ENCODE assay signal across 1 cellular context in genomic region chr1:179151908-179152682, GRCh38.
TF ChIP-seq lines count a peak whose summit lies in the region.

No MANE protein-coding gene starts in this region.

TF ChIP-seq in HepG2, 621 proteins besides CTCF, POLR2A, EP300 and RAD21 (continued from another document and continues in another):
- peak; percentile 48; the same call in 1 of the 2 replicates for TF ChIP-seq GMEB1 (CRISPR knock-in tag; IDR thresholded peaks at IDR 0.05; ENCODE audit: borderline replicate concordance)
- peak; percentile 82 for TF ChIP-seq HNF4A (CRISPR knock-in tag; IDR thresholded peaks at IDR 0.05)
- TF ChIP-seq ZMAT3 (CRISPR knock-in tag; conservative IDR thresholded peaks at IDR 0.05): 0 out of 2 replicates have a peak, but pooled peaks have one; percentile 45
- TF ChIP-seq ZKSCAN8 (CRISPR knock-in tag; IDR thresholded peaks at IDR 0.05; ENCODE audit: borderline replicate concordance): peak; percentile 20; the same call in 1 of the 2 replicates
- no peak for TF ChIP-seq CBX5 (CRISPR knock-in tag; IDR thresholded peaks at IDR 0.05; ENCODE audit: borderline replicate concordance)
- no peak for TF ChIP-seq ELK4 (CRISPR knock-in tag; IDR thresholded peaks at IDR 0.05; ENCODE audit: borderline replicate concordance)
- TF ChIP-seq NCOR1 (IDR thresholded peaks at IDR 0.05; ENCODE audit: borderline replicate concordance, low read length): peak; percentile 99
- TF ChIP-seq, protein P1, sequence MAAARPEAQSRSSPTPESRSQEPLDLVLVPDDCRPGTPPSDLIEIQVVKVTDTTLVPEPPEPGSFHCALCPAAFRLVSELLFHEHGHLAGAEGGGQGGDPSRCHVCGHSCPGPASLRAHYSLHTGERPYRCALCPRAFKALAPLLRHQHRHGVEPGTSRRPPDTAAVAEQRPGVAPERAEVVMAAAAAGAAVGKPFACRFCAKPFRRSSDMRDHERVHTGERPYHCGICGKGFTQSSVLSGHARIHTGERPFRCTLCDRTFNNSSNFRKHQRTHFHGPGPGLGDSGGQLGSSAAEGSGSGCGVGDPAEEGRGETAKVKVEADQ (CRISPR knock-in tag; IDR thresholded peaks at IDR 0.05; ENCODE audit: borderline replicate concordance): peak; percentile 63; the same call in 1 of the 2 replicates
- TF ChIP-seq, protein P2, sequence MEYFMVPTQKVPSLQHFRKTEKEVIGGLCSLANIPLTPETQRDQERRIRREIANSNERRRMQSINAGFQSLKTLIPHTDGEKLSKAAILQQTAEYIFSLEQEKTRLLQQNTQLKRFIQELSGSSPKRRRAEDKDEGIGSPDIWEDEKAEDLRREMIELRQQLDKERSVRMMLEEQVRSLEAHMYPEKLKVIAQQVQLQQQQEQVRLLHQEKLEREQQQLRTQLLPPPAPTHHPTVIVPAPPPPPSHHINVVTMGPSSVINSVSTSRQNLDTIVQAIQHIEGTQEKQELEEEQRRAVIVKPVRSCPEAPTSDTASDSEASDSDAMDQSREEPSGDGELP (IDR thresholded peaks at IDR 0.05; ENCODE audit: borderline replicate concordance, low read depth): peak; percentile 22; the same call in 1 of the 2 replicates
- TF ChIP-seq RXRA (CRISPR knock-in tag; IDR thresholded peaks at IDR 0.05): no peak; the same call in 1 of the 2 replicates
- 0 out of 2 replicates have a peak, but pooled peaks have one; percentile 3 for TF ChIP-seq MBD4 (IDR thresholded peaks at IDR 0.05; ENCODE audit: borderline replicate concordance, low read length)
- peak; percentile 69; the same call in 1 of the 2 replicates for TF ChIP-seq CHD4 (IDR thresholded peaks at IDR 0.05; ENCODE audit: borderline replicate concordance, low read length)
- TF ChIP-seq CREM (IDR thresholded peaks at IDR 0.05): peak; percentile 85
- no peak for TF ChIP-seq CREM (CRISPR knock-in tag; IDR thresholded peaks at IDR 0.05)
- 0 out of 2 replicates have a peak, but pooled peaks have one; percentile 55 for TF ChIP-seq ZSCAN29 (CRISPR knock-in tag; conservative IDR thresholded peaks at IDR 0.05)
- TF ChIP-seq TCF7 (IDR thresholded peaks at IDR 0.05; ENCODE audit: low read depth): peak; percentile 64
- no peak for TF ChIP-seq MBNL3 (CRISPR knock-in tag; conservative IDR thresholded peaks at IDR 0.05)
- TF ChIP-seq ZNF605 (CRISPR knock-in tag; IDR thresholded peaks at IDR 0.05): no peak
- TF ChIP-seq TARDBP (CRISPR knock-in tag; IDR thresholded peaks at IDR 0.05): peak; percentile 92; the same call in 1 of the 2 replicates
- TF ChIP-seq ZFP36L2 (CRISPR knock-in tag; IDR thresholded peaks at IDR 0.05): no peak
- TF ChIP-seq ZNF10 (CRISPR knock-in tag; IDR thresholded peaks at IDR 0.05; ENCODE audit: borderline replicate concordance, low read depth): no peak
- TF ChIP-seq ZNF3 (CRISPR knock-in tag; IDR thresholded peaks at IDR 0.05): no peak
- TF ChIP-seq KDM6A (CRISPR knock-in tag; IDR thresholded peaks at IDR 0.05; ENCODE audit: low read depth): peak; percentile 32; the same call in 1 of the 2 replicates
- TF ChIP-seq TFDP1 (CRISPR knock-in tag; IDR thresholded peaks at IDR 0.05; ENCODE audit: borderline replicate concordance): peak; percentile 53; the same call in 1 of the 2 replicates
- peak; percentile 76 for TF ChIP-seq ZNF614 (CRISPR knock-in tag; IDR thresholded peaks at IDR 0.05; ENCODE audit: borderline replicate concordance)
- TF ChIP-seq ZNF33A (CRISPR knock-in tag; IDR thresholded peaks at IDR 0.05; ENCODE audit: borderline replicate concordance): no peak
- TF ChIP-seq ZNF432 (CRISPR knock-in tag; IDR thresholded peaks at IDR 0.05; ENCODE audit: borderline replicate concordance): no peak
- peak; percentile 98 for TF ChIP-seq HNF1A (IDR thresholded peaks at IDR 0.05; ENCODE audit: low read depth)
- peak; percentile 99 for TF ChIP-seq HNF1A (CRISPR knock-in tag; IDR thresholded peaks at IDR 0.05; ENCODE audit: borderline replicate concordance)
- peak; percentile 56; the same call in 1 of the 2 replicates for TF ChIP-seq ZNF232 (CRISPR knock-in tag; IDR thresholded peaks at IDR 0.05; ENCODE audit: borderline replicate concordance)
- TF ChIP-seq CEBPG (CRISPR knock-in tag; IDR thresholded peaks at IDR 0.05): peak; percentile 80
- TF ChIP-seq NFAT5 (CRISPR knock-in tag; IDR thresholded peaks at IDR 0.05): no peak
- TF ChIP-seq FOXK1 (CRISPR knock-in tag; IDR thresholded peaks at IDR 0.05; ENCODE audit: borderline replicate concordance, low read depth): peak; percentile 97
- 0 out of 2 replicates have a peak, but pooled peaks have one; percentile 9 for TF ChIP-seq GMEB2 (CRISPR knock-in tag; IDR thresholded peaks at IDR 0.05; ENCODE audit: low read depth)
- TF ChIP-seq ZNF124 (CRISPR knock-in tag; IDR thresholded peaks at IDR 0.05): peak; percentile 51; the same call in 1 of the 2 replicates
- no peak for TF ChIP-seq ZNF747 (CRISPR knock-in tag; IDR thresholded peaks at IDR 0.05; ENCODE audit: borderline replicate concordance)
- no peak for TF ChIP-seq HOXA7 (CRISPR knock-in tag; IDR thresholded peaks at IDR 0.05)
